Comparison of ENCODE assay signal across 19 cellular contexts in genomic region chr2:222837643-222838056, GRCh38. TPM values are rescaled to one million over a fixed set of nuclear protein-coding genes. Genes with fewer than 3 reads are reported as not detected.
DNase-seq lines count a peak whose midpoint lies in the region; ATAC-seq, FAIRE-seq and TF ChIP-seq lines count a peak whose summit lies in the region.
"Had no signal": no experiment of that assay in that cellular context is flagged by ENCODE, and none has a peak within 500 bp of the region (broad histone marks: within the 10 kb centered on the region; RNA-seq: fewer than 3 reads in every experiment).

No MANE protein-coding gene starts in this region.

- peaks cover 0 to 2% of the 10 kb centered on the region in 2 donors for H3K4me1 ChIP-seq in lung (ENCODE audit: control insufficient read depth in 2 of 2, insufficient read depth in 2 of 2, low read length in 2 of 2)
- H3K4me1 ChIP-seq: breast epithelium, tibial nerve had no signal

- H3K36me3 Mint-ChIP-seq in activated T-helper 1 cell treated with anti-CD3 and anti-CD28 coated beads, Interleukin-12 subunit alpha, Interleukin-12 subunit beta, Interleukin-2, Interleukin-4 antibody, amounts not matched to agents 30 ng/mL and 10 ng/mL and 1 ng/mL, durations not matched to agents 14 hours and 24 hours and 36 hours (ENCODE audit: low read depth): no peaks in the 10 kb centered on the region
- H3K36me3 Mint-ChIP-seq: CD4-positive, CD25-positive, alpha-beta regulatory T cell had no signal

- in situ Hi-C loops in GM13976 (cut with MboI; ENCODE audit: low sequenced_read_pairs, unreplicated experiment): no loop called here

- H3K27me3 ChIP-seq in bronchial epithelial cell (ENCODE audit: control insufficient read depth, insufficient read depth, low read length) (no peaks in the 10 kb centered on the region), lung (ENCODE audit: control insufficient read depth, insufficient read depth) (no peaks in the 10 kb centered on the region)
- H3K27me3 ChIP-seq: breast epithelium, tibial nerve had no signal

- no peaks in the 10 kb centered on the region for H3K9me3 ChIP-seq in lung (ENCODE audit: control insufficient read depth in 2 of 2, insufficient read depth in 1 of 2, low read length in 1 of 2)
- H3K9me3 ChIP-seq: breast epithelium, tibial nerve had no signal

- no peaks in the 10 kb centered on the region for H3K9me3 Mint-ChIP-seq in activated T-helper 1 cell treated with anti-CD3 and anti-CD28 coated beads, Interleukin-12 subunit alpha, Interleukin-12 subunit beta, Interleukin-2, Interleukin-4 antibody, amounts not matched to agents 30 ng/mL and 10 ng/mL and 1 ng/mL, durations not matched to agents 14 hours and 24 hours and 36 hours
- H3K9me3 Mint-ChIP-seq: HFFc6; naive thymus-derived CD4-positive, alpha-beta T cell had no signal

- no peak overlapping the region for H3K4me3 Mint-ChIP-seq in activated T-helper 1 cell treated with anti-CD3 and anti-CD28 coated beads, Interleukin-12 subunit alpha, Interleukin-12 subunit beta, Interleukin-2, Interleukin-4 antibody, amounts not matched to agents 30 ng/mL and 10 ng/mL and 1 ng/mL, durations not matched to agents 14 hours and 24 hours and 36 hours
- H3K4me3 Mint-ChIP-seq: CD4-positive, CD25-positive, alpha-beta regulatory T cell; HFFc6; naive thymus-derived CD4-positive, alpha-beta T cell had no signal

- H3K4me3 ChIP-seq in bronchial epithelial cell (ENCODE audit: low read depth, low read length) (peak overlapping the region; percentile 12), lung (no peak overlapping the region)
- H3K4me3 ChIP-seq: breast epithelium, tibial nerve had no signal

- H3K4me1 Mint-ChIP-seq in activated T-helper 1 cell treated with anti-CD3 and anti-CD28 coated beads, Interleukin-12 subunit alpha, Interleukin-12 subunit beta, Interleukin-2, Interleukin-4 antibody, amounts not matched to agents 30 ng/mL and 10 ng/mL and 1 ng/mL, durations not matched to agents 14 hours and 24 hours and 36 hours (ENCODE audit: low read depth): peaks cover 16% of the 10 kb centered on the region

- peak; percentile 22 for DNase-seq in SIG-M5 treated with dmso at 0.1 percent for 504 hours (lab: John Stamatoyannopoulos, UW; ENCODE audit: unreplicated experiment)
- no peak for DNase-seq in SIG-M5 (lab: John Stamatoyannopoulos, UW)
- DNase-seq in bronchial epithelial cell (ENCODE audit: low read depth): peak; percentile 100
- no peak for DNase-seq in lung (ENCODE audit: low spot score)
- peak; percentile 62 for DNase-seq in urothelium cell line (ENCODE audit: low spot score)
- DNase-seq in GM13976 (ENCODE audit: low spot score): no peak
- no peak for DNase-seq in activated T-helper 1 cell treated with anti-CD3 and anti-CD28 coated beads, Interleukin-12 subunit alpha, Interleukin-12 subunit beta, Interleukin-2, Interleukin-4 antibody, amounts not matched to agents 30 ng/mL and 10 ng/mL and 1 ng/mL, durations not matched to agents 14 hours and 24 hours and 36 hours (ENCODE audit: low spot score)
- no peak for DNase-seq in NCI-H1092 treated with DMSO at 0.1 percent for 48 hours (lab: John Stamatoyannopoulos, UW)
- DNase-seq: activated gamma-delta T cell treated with Interleukin-2 at 50 U/mL for 16 hours; CD4-positive, CD25-positive, alpha-beta regulatory T cell; effector CD8-positive, alpha-beta T cell; HFFc6; kidney; naive thymus-derived CD4-positive, alpha-beta T cell; right cardiac atrium had no signal

- H3K27ac ChIP-seq in lung (ENCODE audit: low read depth in 1 of 2, low read length in 1 of 2): no peak overlapping the region
- H3K27ac ChIP-seq: 22Rv1, tibial nerve had no signal

- FAIRE-seq in bronchial epithelial cell (lab: Jason Lieb, UNC): peak; percentile 98
- FAIRE-seq in urothelium cell line (lab: Jason Lieb, UNC): peak; percentile 58
- FAIRE-seq: GM12891, kidney had no signal

- no peak overlapping the region for H3K27ac Mint-ChIP-seq in activated T-helper 1 cell treated with anti-CD3 and anti-CD28 coated beads, Interleukin-12 subunit alpha, Interleukin-12 subunit beta, Interleukin-2, Interleukin-4 antibody, amounts not matched to agents 30 ng/mL and 10 ng/mL and 1 ng/mL, durations not matched to agents 14 hours and 24 hours and 36 hours
- H3K27ac Mint-ChIP-seq: CD4-positive, CD25-positive, alpha-beta regulatory T cell; HFFc6; naive thymus-derived CD4-positive, alpha-beta T cell had no signal

- WGBS in lung, 2 donors: 63 to 76% methylated on average over 4 of the region's 4 CpGs

- intact Hi-C loops in activated T-helper 1 cell treated with anti-CD3 and anti-CD28 coated beads, Interleukin-12 subunit alpha, Interleukin-12 subunit beta, Interleukin-2, Interleukin-4 antibody, amounts not matched to agents 30 ng/mL and 10 ng/mL and 1 ng/mL, durations not matched to agents 14 hours and 24 hours and 36 hours (cut with micrococcal nuclease): no loop called here

- H3K27me3 Mint-ChIP-seq in activated T-helper 1 cell treated with anti-CD3 and anti-CD28 coated beads, Interleukin-12 subunit alpha, Interleukin-12 subunit beta, Interleukin-2, Interleukin-4 antibody, amounts not matched to agents 30 ng/mL and 10 ng/mL and 1 ng/mL, durations not matched to agents 14 hours and 24 hours and 36 hours (ENCODE audit: insufficient read depth): peaks cover 2% of the 10 kb centered on the region

- H3K36me3 ChIP-seq in bronchial epithelial cell (ENCODE audit: control insufficient read depth, insufficient read depth, low read length) (no peaks in the 10 kb centered on the region), lung (ENCODE audit: control insufficient read depth in 2 of 2, insufficient read depth in 2 of 2, low read length in 2 of 2) (no peaks in the 10 kb centered on the region)
- H3K36me3 ChIP-seq: breast epithelium, tibial nerve had no signal

- TF ChIP-seq CTCF in bronchial epithelial cell (IDR thresholded peaks at IDR 0.05; ENCODE audit: insufficient read depth, low read length, severe bottlenecking) (no peak), lung (IDR thresholded peaks at IDR 0.05; ENCODE audit: control extremely low read depth, extremely low read depth) (no peak), GM13976 (IDR thresholded peaks at IDR 0.05; ENCODE audit: borderline replicate concordance, control extremely low read depth, extremely low read depth, insufficient read depth, missing control alignments) (no peak)

- peak; percentile 32 for ATAC-seq in lung (ENCODE audit: insufficient read depth, low FRiP score)
- ATAC-seq: naive thymus-derived CD4-positive, alpha-beta T cell; right cardiac atrium had no signal

RNA-seq across cellular contexts. Expression of gene ACSL3, which starts 23.2 kb away (rescaled TPM):
- total RNA-seq in bronchial epithelial cell: 166 and 269 TPM in 2 replicates
- total RNA-seq in lung: 100 to 1,000 TPM in 1 of 2 donors, 10 to 100 TPM in 1; 67.5 to 154 TPM
- 10 to 100 TPM; 22.2 to 50.9 TPM for polyA plus RNA-seq in lung
- total RNA-seq in activated T-helper 1 cell treated with anti-CD3 and anti-CD28 coated beads, Interleukin-12 subunit alpha, Interleukin-12 subunit beta, Interleukin-2, Interleukin-4 antibody, amounts not matched to agents 30 ng/mL and 10 ng/mL and 1 ng/mL, durations not matched to agents 14 hours and 24 hours and 36 hours: 75.4 and 79.4 TPM in 2 replicates

Comparison
In these comparisons a context has a peak if more than half of its experiments do, and no peak if none do; other contexts are left out.
1. DNase-seq: peak in SIG-M5 treated with dmso at 0.1 percent for 504 hours (single experiment), bronchial epithelial cell (single experiment) and urothelium cell line (single experiment); none in SIG-M5 (single experiment), lung (single experiment), GM13976 (single experiment), activated T-helper 1 cell treated with anti-CD3 and anti-CD28 coated beads, Interleukin-12 subunit alpha, Interleukin-12 subunit beta, Interleukin-2, Interleukin-4 antibody, amounts not matched to agents 30 ng/mL and 10 ng/mL and 1 ng/mL, durations not matched to agents 14 hours and 24 hours and 36 hours (single experiment) and NCI-H1092 treated with DMSO at 0.1 percent for 48 hours (single experiment).